1 cellular context compared by ENCODE assay signal in genomic region chr11:33907419-33907818, GRCh38.
TF ChIP-seq lines count a peak whose summit lies in the region.

No MANE protein-coding gene starts in this region.

TF ChIP-seq in SK-N-SH treated with all-trans-retinoic acid at 6 μM for 48 hours, 23 proteins besides CTCF, POLR2A, EP300 and RAD21 (continued from another document):
- TF ChIP-seq TOX (CRISPR knock-in tag; IDR thresholded peaks at IDR 0.05; ENCODE audit: borderline replicate concordance) (no peak), ZFP30 (CRISPR knock-in tag; IDR thresholded peaks at IDR 0.05) (no peak), RARB (CRISPR knock-in tag; IDR thresholded peaks at IDR 0.05) (no peak), ZNF565 (CRISPR knock-in tag; conservative IDR thresholded peaks at IDR 0.05; ENCODE audit: low read depth) (no peak), ZNF70 (CRISPR knock-in tag; IDR thresholded peaks at IDR 0.05) (no peak), GLIS3 (CRISPR knock-in tag; IDR thresholded peaks at IDR 0.05) (no peak), ESRRG (CRISPR knock-in tag; IDR thresholded peaks at IDR 0.05) (no peak), OSR1 (CRISPR knock-in tag; IDR thresholded peaks at IDR 0.05) (no peak)
- TF ChIP-seq, protein P1, sequence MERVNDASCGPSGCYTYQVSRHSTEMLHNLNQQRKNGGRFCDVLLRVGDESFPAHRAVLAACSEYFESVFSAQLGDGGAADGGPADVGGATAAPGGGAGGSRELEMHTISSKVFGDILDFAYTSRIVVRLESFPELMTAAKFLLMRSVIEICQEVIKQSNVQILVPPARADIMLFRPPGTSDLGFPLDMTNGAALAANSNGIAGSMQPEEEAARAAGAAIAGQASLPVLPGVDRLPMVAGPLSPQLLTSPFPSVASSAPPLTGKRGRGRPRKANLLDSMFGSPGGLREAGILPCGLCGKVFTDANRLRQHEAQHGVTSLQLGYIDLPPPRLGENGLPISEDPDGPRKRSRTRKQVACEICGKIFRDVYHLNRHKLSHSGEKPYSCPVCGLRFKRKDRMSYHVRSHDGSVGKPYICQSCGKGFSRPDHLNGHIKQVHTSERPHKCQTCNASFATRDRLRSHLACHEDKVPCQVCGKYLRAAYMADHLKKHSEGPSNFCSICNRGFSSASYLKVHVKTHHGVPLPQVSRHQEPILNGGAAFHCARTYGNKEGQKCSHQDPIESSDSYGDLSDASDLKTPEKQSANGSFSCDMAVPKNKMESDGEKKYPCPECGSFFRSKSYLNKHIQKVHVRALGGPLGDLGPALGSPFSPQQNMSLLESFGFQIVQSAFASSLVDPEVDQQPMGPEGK (CRISPR knock-in tag; IDR thresholded peaks at IDR 0.05; ENCODE audit: borderline replicate concordance) = no peak
- TF ChIP-seq, protein P2, sequence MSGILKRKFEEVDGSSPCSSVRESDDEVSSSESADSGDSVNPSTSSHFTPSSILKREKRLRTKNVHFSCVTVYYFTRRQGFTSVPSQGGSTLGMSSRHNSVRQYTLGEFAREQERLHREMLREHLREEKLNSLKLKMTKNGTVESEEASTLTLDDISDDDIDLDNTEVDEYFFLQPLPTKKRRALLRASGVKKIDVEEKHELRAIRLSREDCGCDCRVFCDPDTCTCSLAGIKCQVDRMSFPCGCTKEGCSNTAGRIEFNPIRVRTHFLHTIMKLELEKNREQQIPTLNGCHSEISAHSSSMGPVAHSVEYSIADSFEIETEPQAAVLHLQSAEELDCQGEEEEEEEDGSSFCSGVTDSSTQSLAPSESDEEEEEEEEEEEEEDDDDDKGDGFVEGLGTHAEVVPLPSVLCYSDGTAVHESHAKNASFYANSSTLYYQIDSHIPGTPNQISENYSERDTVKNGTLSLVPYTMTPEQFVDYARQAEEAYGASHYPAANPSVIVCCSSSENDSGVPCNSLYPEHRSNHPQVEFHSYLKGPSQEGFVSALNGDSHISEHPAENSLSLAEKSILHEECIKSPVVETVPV (CRISPR knock-in tag; IDR thresholded peaks at IDR 0.05) = no peak
